In the genomic region with DNA sequence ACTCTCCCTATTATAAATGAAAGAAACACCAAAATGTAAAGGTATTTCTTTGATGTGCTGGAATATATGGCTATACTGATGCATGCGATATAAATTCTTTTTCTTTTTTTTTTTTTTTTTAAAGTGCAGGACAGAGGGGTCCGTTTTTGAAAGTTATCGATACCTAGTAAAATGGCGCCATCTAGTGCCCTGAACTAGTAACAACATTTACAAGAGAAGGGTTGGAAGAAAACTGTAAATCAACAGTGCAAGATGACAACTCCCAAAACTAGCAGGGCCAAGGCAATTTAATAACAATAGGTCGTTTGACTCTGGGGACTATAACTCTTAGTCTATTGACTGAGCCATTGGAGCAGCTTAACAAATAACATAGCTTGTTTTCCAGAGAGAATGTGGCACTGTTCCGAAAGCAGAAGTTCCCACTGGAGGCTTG, we compare ENCODE assay signal across 9 cellular contexts.
A peak's percentile ranks its signal among the peaks of the same experiment; 100 is the strongest.
DNase-seq lines count a peak whose midpoint lies in the region; ATAC-seq, FAIRE-seq and TF ChIP-seq lines count a peak whose summit lies in the region.
"Had no signal": no experiment of that assay in that cellular context is flagged by ENCODE, and none has a peak within 500 bp of the region (broad histone marks: within the 10 kb centered on the region; RNA-seq: fewer than 3 reads in every experiment).

No MANE protein-coding gene starts in this region.

- H3K36me3 ChIP-seq in bronchial epithelial cell (ENCODE audit: control insufficient read depth, insufficient read depth, low read length) (no peaks in the 10 kb centered on the region), lung (ENCODE audit: control insufficient read depth in 2 of 2, insufficient read depth in 2 of 2, low read length in 2 of 2) (no peaks in the 10 kb centered on the region), MG63 (no peaks in the 10 kb centered on the region)

- no peak overlapping the region for H3K27ac ChIP-seq in lung (ENCODE audit: low read depth in 1 of 2, low read length in 1 of 2)

- DNase-seq in COLO668 (lab: John Stamatoyannopoulos, UW; ENCODE audit: unreplicated experiment) = peak; percentile 17
- DNase-seq in NCI-H460 (ENCODE audit: extremely low read depth, low read depth) = peak; percentile 38
- DNase-seq in bronchial epithelial cell (ENCODE audit: low read depth) = peak; percentile 30
- no peak for DNase-seq in lung (ENCODE audit: low spot score)
- DNase-seq in MG63 = no peak
- DNase-seq in HuH-7.5 (ENCODE audit: low spot score) = no peak

- H3K9me3 ChIP-seq in lung (ENCODE audit: control insufficient read depth in 2 of 2, insufficient read depth in 1 of 2, low read length in 1 of 2) (no peaks in the 10 kb centered on the region), MG63 (no peaks in the 10 kb centered on the region)

- H3K4me1 ChIP-seq in lung (ENCODE audit: control insufficient read depth in 2 of 2, insufficient read depth in 2 of 2, low read length in 2 of 2) = no peaks in the 10 kb centered on the region

- no peak overlapping the region for H3K4me3 ChIP-seq in bronchial epithelial cell (ENCODE audit: low read depth, low read length)
- no peak overlapping the region for H3K4me3 ChIP-seq in lung
- no peak overlapping the region for H3K4me3 ChIP-seq in MG63

- WGBS in lung, 2 donors = 17 to 18% methylated on average over 6 of the region's 6 CpGs

- ATAC-seq in GM21529 (IDR thresholded peaks at IDR 0.05; ENCODE audit: unreplicated experiment) (peak; percentile 46), lung (ENCODE audit: insufficient read depth, low FRiP score) (peak; percentile 58), HG03175 (IDR thresholded peaks at IDR 0.05; ENCODE audit: unreplicated experiment) (no peak)
- ATAC-seq: T-cell had no signal

- TF ChIP-seq CTCF in bronchial epithelial cell (IDR thresholded peaks at IDR 0.05; ENCODE audit: insufficient read depth, low read length, severe bottlenecking) (peak; percentile 52), lung (IDR thresholded peaks at IDR 0.05; ENCODE audit: control extremely low read depth, extremely low read depth) (peak; percentile 21)

- peaks cover 2% of the 10 kb centered on the region for H3K27me3 ChIP-seq in bronchial epithelial cell (ENCODE audit: control insufficient read depth, insufficient read depth, low read length)
- no peaks in the 10 kb centered on the region for H3K27me3 ChIP-seq in lung (ENCODE audit: control insufficient read depth, insufficient read depth)
- H3K27me3 ChIP-seq in MG63 = no peaks in the 10 kb centered on the region

- FAIRE-seq in bronchial epithelial cell (lab: Jason Lieb, UNC) = no peak

Comparison
In these comparisons a context has a peak if more than half of its experiments do, and no peak if none do; other contexts are left out.
1. DNase-seq: peak in COLO668 (single experiment), NCI-H460 (single experiment) and bronchial epithelial cell (single experiment); none in lung (single experiment), MG63 (single experiment) and HuH-7.5 (single experiment).